Comparison of ENCODE assay signal across 20 cellular contexts in the genomic region with DNA sequence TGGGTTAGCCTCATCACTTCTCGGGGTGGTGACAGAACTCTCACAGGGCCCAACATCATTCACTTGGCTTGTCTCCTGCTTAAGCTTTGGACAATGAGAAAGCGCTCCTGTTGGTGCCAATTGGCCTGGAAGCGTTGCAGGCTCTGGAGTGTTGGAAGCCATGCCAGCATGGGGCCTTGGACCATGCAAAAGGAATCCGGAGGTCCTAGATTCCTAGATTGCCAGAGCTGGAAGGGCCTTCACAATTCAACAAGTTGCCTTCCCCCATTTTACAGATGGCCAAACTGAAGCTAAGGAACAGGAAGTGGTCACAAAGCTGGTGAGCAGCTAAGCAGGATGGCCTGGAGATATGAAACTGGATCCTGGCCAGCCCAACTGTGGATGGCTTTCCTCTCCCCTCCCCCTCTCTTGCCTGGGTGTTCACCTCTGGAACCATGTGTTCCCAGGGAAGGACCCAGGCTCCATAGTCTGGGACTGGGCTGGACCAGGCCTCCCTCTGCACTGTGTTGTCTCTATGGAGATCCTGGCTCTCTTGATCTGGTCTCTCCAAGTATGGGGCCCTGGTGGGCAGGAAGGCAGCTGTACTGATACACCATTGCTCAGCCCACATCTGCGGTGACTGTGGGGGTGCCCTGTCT. TPM values are rescaled to one million over a fixed set of nuclear protein-coding genes. Genes with fewer than 3 reads are reported as not detected.
A peak's percentile ranks its signal among the peaks of the same experiment; 100 is the strongest.
DNase-seq lines count a peak whose midpoint lies in the region; ATAC-seq and TF ChIP-seq lines count a peak whose summit lies in the region.
"Had no signal": no experiment of that assay in that cellular context is flagged by ENCODE, and none has a peak within 500 bp of the region (broad histone marks: within the 10 kb centered on the region; RNA-seq: fewer than 3 reads in every experiment).

No MANE protein-coding gene starts in this region.

- intact Hi-C loops in Right ventricle myocardium inferior (cut with DNase I), result no loop called here

- no peaks in the 10 kb centered on the region for H3K9me3 ChIP-seq in right atrium auricular region
- H3K9me3 ChIP-seq in neural progenitor cell (ENCODE audit: low read depth), result no peaks in the 10 kb centered on the region
- H3K9me3 ChIP-seq: colonic mucosa had no signal

- DNase-seq in Right ventricle myocardium inferior (ENCODE audit: missing footprints) (no peak), right atrium auricular region (ENCODE audit: low spot score) (no peak), NOMO-1 treated with dmso at 0.1 percent for 144 hours (lab: John Stamatoyannopoulos, UW; ENCODE audit: unreplicated experiment) (peak; percentile 7), fibroblast of pulmonary artery (ENCODE audit: low read depth) (peak; percentile 38), neural progenitor cell (ENCODE audit: low spot score) (no peak), G401 (ENCODE audit: low spot score) (no peak), HK-2 (ENCODE audit: unreplicated experiment) (no peak)
- DNase-seq in NK-92 treated with Interleukin-12 subunit alpha and Interleukin-12 subunit beta, amount 100 ng/mL, for 24 hours (lab: John Stamatoyannopoulos, UW), result no peak
- DNase-seq: ACHN; activated CD4-positive, alpha-beta T cell treated with anti-CD3 and anti-CD28 coated beads for 4 hours; amniotic stem cell; colonic mucosa; COR-L47; H9; NCI-H1048; NCI-H2171 treated with DMSO at 0.1 percent for 48 hours had no signal

- H3K36me3 Mint-ChIP-seq in neural progenitor cell, result no peaks in the 10 kb centered on the region

- in situ Hi-C loops in G401 (cut with HindIII; ENCODE audit: low sequenced_read_pairs), result no loop called here

- TF ChIP-seq CTCF in right atrium auricular region (IDR thresholded peaks at IDR 0.05) (no peak), fibroblast of pulmonary artery (IDR thresholded peaks at IDR 0.05; ENCODE audit: low read length, missing control alignments) (no peak), neural progenitor cell (IDR thresholded peaks at IDR 0.05) (no peak)

- no peaks in the 10 kb centered on the region for H4K20me1 ChIP-seq in neural progenitor cell (ENCODE audit: low read depth)

- H3K4me3 ChIP-seq in right atrium auricular region (no peak overlapping the region), fibroblast of pulmonary artery (replicated peaks; ENCODE audit: low read depth, low read length) (no peak overlapping the region), neural progenitor cell (no peak overlapping the region)
- H3K4me3 ChIP-seq: colonic mucosa, lung, skin epidermis had no signal

- no peak overlapping the region for H2AFZ ChIP-seq in neural progenitor cell (replicated peaks)

- H3F3A ChIP-seq in neural progenitor cell (ENCODE audit: low read depth), result no peaks in the 10 kb centered on the region

- H3K27ac ChIP-seq in right atrium auricular region, result no peak overlapping the region
- no peak overlapping the region for H3K27ac ChIP-seq in neural progenitor cell
- H3K27ac ChIP-seq: colonic mucosa had no signal

- H3K27me3 ChIP-seq in right atrium auricular region (no peaks in the 10 kb centered on the region), neural progenitor cell (peaks cover under 1% of the 10 kb centered on the region)
- H3K27me3 ChIP-seq: colonic mucosa had no signal

- peaks cover 0 to 32% of the 10 kb centered on the region in 2 donors for H3K4me1 ChIP-seq in right atrium auricular region
- H3K4me1 ChIP-seq in neural progenitor cell, result peaks cover 10% of the 10 kb centered on the region
- H3K4me1 ChIP-seq: colonic mucosa had no signal

- H3K27me3 Mint-ChIP-seq in neural progenitor cell (ENCODE audit: insufficient read depth, low read depth), result peaks cover 5% of the 10 kb centered on the region

- H3K4me3 Mint-ChIP-seq in neural progenitor cell, result no peak overlapping the region
- H3K4me3 Mint-ChIP-seq: activated T-helper 1 cell treated with anti-CD3 and anti-CD28 coated beads, Interleukin-12 subunit alpha, Interleukin-12 subunit beta, Interleukin-2, Interleukin-4 antibody, amounts not matched to agents 30 ng/mL and 10 ng/mL and 1 ng/mL, durations not matched to agents 14 hours and 24 hours and 36 hours; H9; T-helper 1 cell treated with Interleukin-12 subunit alpha and Interleukin-12 subunit beta and Interleukin-4 antibody, amounts not matched to agents 30 μg/mL and 1 μg/mL, for 36 hours had no signal

- H3K9me3 Mint-ChIP-seq in neural progenitor cell, result no peaks in the 10 kb centered on the region
- H3K9me3 Mint-ChIP-seq: activated T-helper 1 cell treated with anti-CD3 and anti-CD28 coated beads, Interleukin-12 subunit alpha, Interleukin-12 subunit beta, Interleukin-2, Interleukin-4 antibody, amounts not matched to agents 30 ng/mL and 10 ng/mL and 1 ng/mL, durations not matched to agents 14 hours and 24 hours and 36 hours; H9; T-helper 1 cell treated with Interleukin-12 subunit alpha and Interleukin-12 subunit beta and Interleukin-4 antibody, amounts not matched to agents 30 μg/mL and 1 μg/mL, for 36 hours had no signal

- peaks cover 12% of the 10 kb centered on the region for H3K4me1 Mint-ChIP-seq in neural progenitor cell

- H3K9ac ChIP-seq in neural progenitor cell, result no peak overlapping the region

- peak; percentile 67 for ATAC-seq in Right ventricle myocardium inferior

- H3K79me2 ChIP-seq in neural progenitor cell (ENCODE audit: low read depth), result no peaks in the 10 kb centered on the region

- H3K4me2 ChIP-seq in neural progenitor cell, result no peak overlapping the region

- no peaks in the 10 kb centered on the region for H3K36me3 ChIP-seq in right atrium auricular region
- no peaks in the 10 kb centered on the region for H3K36me3 ChIP-seq in neural progenitor cell
- H3K36me3 ChIP-seq: colonic mucosa had no signal

- no peak overlapping the region for H3K27ac Mint-ChIP-seq in neural progenitor cell
- H3K27ac Mint-ChIP-seq: activated T-helper 1 cell treated with anti-CD3 and anti-CD28 coated beads, Interleukin-12 subunit alpha, Interleukin-12 subunit beta, Interleukin-2, Interleukin-4 antibody, amounts not matched to agents 30 ng/mL and 10 ng/mL and 1 ng/mL, durations not matched to agents 14 hours and 24 hours and 36 hours; H9; T-helper 1 cell treated with Interleukin-12 subunit alpha and Interleukin-12 subunit beta and Interleukin-4 antibody, amounts not matched to agents 30 μg/mL and 1 μg/mL, for 36 hours had no signal

RNA-seq across cellular contexts. Expression of gene IGFBP4, which starts 6.0 kb away (rescaled TPM):
- 228 TPM for total RNA-seq in Right ventricle myocardium inferior
- 100 to 1,000 TPM in 1 of 2 donors, 10 to 100 TPM in 1; 81.0 to 237 TPM for total RNA-seq in right atrium auricular region
- total RNA-seq in neural progenitor cell (ENCODE audit: low replicate concordance), result 14.4 and 20.3 TPM in 2 replicates
- total RNA-seq in G401 (2014; rRNA removed; shearing (Covaris generic)), result 44.6 and 46.2 TPM in 2 replicates

RNA-seq across cellular contexts. Expression of gene TOP2A, which starts 19.5 kb away (rescaled TPM):
- 3.0 TPM for total RNA-seq in Right ventricle myocardium inferior
- 1 to 10 TPM in 1 of 2 donors, under 1 TPM in 1; 0.31 to 3.7 TPM for total RNA-seq in right atrium auricular region
- total RNA-seq in neural progenitor cell (ENCODE audit: low replicate concordance), result 566 and 968 TPM in 2 replicates
- total RNA-seq in G401 (2014; rRNA removed; shearing (Covaris generic)), result 133 and 277 TPM in 2 replicates

Comparison
In these comparisons a context has a peak if more than half of its experiments do, and no peak if none do; other contexts are left out.
1. DNase-seq: peak in NOMO-1 treated with dmso at 0.1 percent for 144 hours (single experiment) and fibroblast of pulmonary artery (single experiment); none in Right ventricle myocardium inferior (single experiment), right atrium auricular region (single experiment), neural progenitor cell (single experiment), NK-92 treated with Interleukin-12 subunit alpha and Interleukin-12 subunit beta, amount 100 ng/mL, for 24 hours (single experiment), G401 (single experiment) and HK-2 (single experiment).
2. RNA of gene TOP2A, which starts 19.5 kb away (total RNA-seq): 566 to 968 TPM in neural progenitor cell and 133 to 277 TPM in G401; 0.31 to 3.7 TPM in right atrium auricular region and 3.0 TPM in Right ventricle myocardium inferior (single experiment); every median in the first group is over 10 times any median in the second.